In genomic region chr12:46627686-46628085, GRCh38 we compare ENCODE assay signal across 20 cellular contexts.
DNase-seq lines count a peak whose midpoint lies in the region; ATAC-seq, FAIRE-seq and TF ChIP-seq lines count a peak whose summit lies in the region.
"Had no signal": no experiment of that assay in that cellular context is flagged by ENCODE, and none has a peak within 500 bp of the region (broad histone marks: within the 10 kb centered on the region; RNA-seq: fewer than 3 reads in every experiment).

No MANE protein-coding gene starts in this region.

- H3K9me3 ChIP-seq in K562 (replicated peaks; ENCODE audit: control insufficient read depth, insufficient read depth, low read depth, low read length) (no peaks in the 10 kb centered on the region), WERI-Rb-1 (ENCODE audit: severe bottlenecking) (no peaks in the 10 kb centered on the region), body of pancreas (no peaks in the 10 kb centered on the region)

- in situ Hi-C loops in K562 (cut with MboI), result no loop called here

- no peak for TF ChIP-seq POLR2A in K562 (conservative IDR thresholded peaks at IDR 0.05)
- TF ChIP-seq POLR2A in body of pancreas (IDR thresholded peaks at IDR 0.05), result no peak

- 53% methylated on average over 3 of the region's 3 CpGs for WGBS in K562 (ENCODE audit: insufficient coverage, low coverage, missing lambda C conversion rate)
- WGBS in body of pancreas, 2 donors, result 68 to 69% methylated on average over 3 of the region's 3 CpGs

- no peak for TF ChIP-seq RAD21 in K562 (CRISPR knock-in tag; conservative IDR thresholded peaks at IDR 0.05 in 1 of 2, IDR thresholded peaks at IDR 0.05 in 1 of 2)

- no peaks in the 10 kb centered on the region for H4K20me1 ChIP-seq in K562 (replicated peaks; ENCODE audit: control insufficient read depth, insufficient read depth, low read length)

- no peak overlapping the region for H2AFZ ChIP-seq in K562 (ENCODE audit: low read depth, low read length)
- H2AFZ ChIP-seq: GM23248 had no signal

- no peaks in the 10 kb centered on the region for H3K36me3 ChIP-seq in K562 (ENCODE audit: control insufficient read depth, insufficient read depth, low read length)
- H3K36me3 ChIP-seq in WERI-Rb-1, result no peaks in the 10 kb centered on the region
- H3K36me3 ChIP-seq in body of pancreas (replicated peaks in 1 of 2; ENCODE audit: insufficient read depth in 1 of 2, low read depth in 2 of 2), result no peaks in the 10 kb centered on the region

- H3K4me2 ChIP-seq in K562 (ENCODE audit: insufficient read depth, low read length), result no peak overlapping the region

- H3K27me3 ChIP-seq in K562 (ENCODE audit: control insufficient read depth in 2 of 2, insufficient read depth in 2 of 2, low read length in 2 of 2) (no peaks in the 10 kb centered on the region), WERI-Rb-1 (ENCODE audit: insufficient read depth, low read depth, severe bottlenecking) (no peaks in the 10 kb centered on the region), body of pancreas (no peaks in the 10 kb centered on the region)

- no peaks in the 10 kb centered on the region for H3K9me1 ChIP-seq in K562 (ENCODE audit: control insufficient read depth, insufficient read depth, low read length)

- POLR2A ChIA-PET in K562 (lab: Yijun Ruan, JAX), result no interaction called here

- no peak overlapping the region for H3K9ac ChIP-seq in K562 (ENCODE audit: insufficient read depth in 1 of 2, low read depth in 2 of 2, low read length in 2 of 2)
- H3K9ac ChIP-seq: GM23248 had no signal

- no TSS peak for BruUV-seq in K562 (replicated peaks; lab: Mats Ljungman, UMichigan)

- H3K27ac ChIP-seq in K562 (ENCODE audit: extremely low read depth, low read depth, low read length) (no peak overlapping the region), WERI-Rb-1 (no peak overlapping the region), body of pancreas (no peak overlapping the region)
- H3K27ac ChIP-seq: GM23248 had no signal

- H3K4me3 ChIP-seq in K562 (no peak overlapping the region), WERI-Rb-1 (ENCODE audit: low read depth, low read length) (no peak overlapping the region), body of pancreas (no peak overlapping the region)
- H3K4me3 ChIP-seq: GM23248 had no signal

- TF ChIP-seq CTCF in K562 (IDR thresholded peaks at IDR 0.05 in 2 of 3, conservative IDR thresholded peaks at IDR 0.05 in 1 of 3; ENCODE audit: insufficient read depth in 2 of 3, low read depth in 1 of 3, low read length in 3 of 3) (no peak), WERI-Rb-1 (IDR thresholded peaks at IDR 0.05; ENCODE audit: low read depth, low read length) (no peak), body of pancreas (IDR thresholded peaks at IDR 0.05) (no peak)

- ATAC-seq in K562 (no peak), HG03378 (IDR thresholded peaks at IDR 0.05; ENCODE audit: unreplicated experiment) (no peak), body of pancreas (no peak)
- ATAC-seq: HCT116, SK-N-SH treated with all-trans-retinoic acid at 6 μM for 48 hours had no signal

- TF ChIP-seq EP300 in K562 (IDR thresholded peaks at IDR 0.05; ENCODE audit: low read length), result no peak

- peak; percentile 18 for DNase-seq in EL
- no peak for DNase-seq in K562 (ENCODE audit: extremely low read depth in 1 of 4, low spot score in 3 of 4)
- DNase-seq in fibroblast of peridontal ligament (ENCODE audit: extremely low read depth), result peak; percentile 35
- DNase-seq in renal cortical epithelial cell (ENCODE audit: low read depth), result peak; percentile 94
- DNase-seq in WERI-Rb-1, result no peak
- DNase-seq in body of pancreas, result no peak
- DNase-seq: CD4-positive, CD25-positive, alpha-beta regulatory T cell; Kasumi-1; NCI-H1105; NCI-H1694; NCI-H2107; NCI-H446; NCI-H69; SHP77 treated with DMSO at 0.1 percent for 48 hours had no signal

- CTCF ChIA-PET in K562 (lab: Yijun Ruan, JAX; ENCODE audit: low intra/inter-chr PET ratio), result no interaction called here

- H3K4me1 ChIP-seq in K562 (replicated peaks in 1 of 2; ENCODE audit: control insufficient read depth in 2 of 2, insufficient read depth in 2 of 2, low read length in 2 of 2) (no peaks in the 10 kb centered on the region), body of pancreas (peaks cover 13% of the 10 kb centered on the region)

- no peak for FAIRE-seq in K562 (lab: Jason Lieb, UNC)
- FAIRE-seq: D721Med, GM12892 had no signal

- H3K79me2 ChIP-seq in K562 (ENCODE audit: control insufficient read depth, insufficient read depth, low read length), result no peaks in the 10 kb centered on the region

- intact Hi-C loops in K562 (cut with micrococcal nuclease) (no loop called here), body of pancreas (cut with DNase I) (no loop called here)

TF ChIP-seq in K562, 482 proteins besides CTCF, POLR2A, EP300 and RAD21:
- TF ChIP-seq PHB2 (IDR thresholded peaks at IDR 0.05; ENCODE audit: low read depth), result no peak
- TF ChIP-seq, protein P1, sequence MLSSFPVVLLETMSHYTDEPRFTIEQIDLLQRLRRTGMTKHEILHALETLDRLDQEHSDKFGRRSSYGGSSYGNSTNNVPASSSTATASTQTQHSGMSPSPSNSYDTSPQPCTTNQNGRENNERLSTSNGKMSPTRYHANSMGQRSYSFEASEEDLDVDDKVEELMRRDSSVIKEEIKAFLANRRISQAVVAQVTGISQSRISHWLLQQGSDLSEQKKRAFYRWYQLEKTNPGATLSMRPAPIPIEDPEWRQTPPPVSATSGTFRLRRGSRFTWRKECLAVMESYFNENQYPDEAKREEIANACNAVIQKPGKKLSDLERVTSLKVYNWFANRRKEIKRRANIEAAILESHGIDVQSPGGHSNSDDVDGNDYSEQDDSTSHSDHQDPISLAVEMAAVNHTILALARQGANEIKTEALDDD (IDR thresholded peaks at IDR 0.05), result peak; percentile 21; the same call in 1 of the 2 replicates

Comparison
In these comparisons a context has a peak if more than half of its experiments do, and no peak if none do; other contexts are left out.
1. DNase-seq: peak in EL (single experiment), fibroblast of peridontal ligament (single experiment) and renal cortical epithelial cell (single experiment); none in K562 (0 of 4), WERI-Rb-1 (single experiment) and body of pancreas (0 of 4).